In the genomic region with DNA sequence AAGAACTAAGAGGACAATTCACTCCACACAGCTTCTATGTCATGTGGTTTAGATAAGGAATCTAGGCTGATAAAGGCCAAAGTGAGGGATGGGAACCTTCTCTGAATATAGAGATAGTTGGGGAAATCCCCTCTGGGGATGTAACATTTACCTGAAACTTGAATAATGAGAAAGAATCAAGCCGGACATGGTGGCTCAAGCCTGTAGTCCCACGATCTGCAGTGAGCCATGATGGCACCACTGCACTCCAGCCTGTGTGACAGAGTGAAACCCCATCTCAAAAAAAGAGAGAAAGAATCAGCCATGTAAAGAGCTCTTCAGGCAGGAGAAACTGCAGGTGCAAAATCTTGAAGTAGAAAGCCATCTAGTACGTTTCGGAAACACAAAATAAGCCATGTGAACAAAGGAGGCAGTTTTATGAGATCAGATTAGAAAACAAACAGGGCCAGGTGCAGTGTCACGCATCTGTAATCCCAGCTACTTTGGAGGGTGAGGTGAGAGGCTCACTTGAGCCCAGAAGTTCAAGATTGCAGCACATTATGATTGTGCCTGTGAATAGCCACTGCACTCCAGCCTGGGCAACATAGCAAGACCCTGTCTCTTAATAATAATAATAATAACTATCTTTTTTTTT, we compare ENCODE assay signal across 10 cellular contexts. TPM values are rescaled to one million over a fixed set of nuclear protein-coding genes. Genes with fewer than 3 reads are reported as not detected.
A peak's percentile ranks its signal among the peaks of the same experiment; 100 is the strongest.
DNase-seq lines count a peak whose midpoint lies in the region; ATAC-seq and TF ChIP-seq lines count a peak whose summit lies in the region.
"Had no signal": no experiment of that assay in that cellular context is flagged by ENCODE, and none has a peak within 500 bp of the region (broad histone marks: within the 10 kb centered on the region; RNA-seq: fewer than 3 reads in every experiment).

No MANE protein-coding gene starts in this region.

- H3K36me3 Mint-ChIP-seq in nephron progenitor cell (ENCODE audit: low read depth): no peaks in the 10 kb centered on the region
- H3K36me3 Mint-ChIP-seq: activated naive CD8-positive, alpha-beta T cell treated with anti-CD3 and anti-CD28 coated beads, Interleukin-2, amount 10 ng/mL, durations not matched to agents 7 days and 5 days had no signal

- in situ Hi-C loops in GM13976 (cut with MboI; ENCODE audit: low sequenced_read_pairs, unreplicated experiment): no loop called here

- no peak for TF ChIP-seq CTCF in GM13976 (IDR thresholded peaks at IDR 0.05; ENCODE audit: borderline replicate concordance, control extremely low read depth, extremely low read depth, insufficient read depth, missing control alignments)
- no peak for TF ChIP-seq CTCF in nephron progenitor cell (IDR thresholded peaks at IDR 0.05)
- TF ChIP-seq CTCF in gastroesophageal sphincter (IDR thresholded peaks at IDR 0.05): no peak

- H3K27me3 Mint-ChIP-seq in nephron progenitor cell (ENCODE audit: low read depth, poor library complexity): peaks cover 24% of the 10 kb centered on the region

- WGBS in gastroesophageal sphincter (ENCODE audit: low coverage in 1 of 2), 2 donors: 75 to 85% methylated on average over 3 to 5 of the region's 5 CpGs

- peak; percentile 62 for ATAC-seq in GM21367 (IDR thresholded peaks at IDR 0.05; ENCODE audit: unreplicated experiment)
- ATAC-seq in HG03135 (IDR thresholded peaks at IDR 0.05; ENCODE audit: unreplicated experiment): peak; percentile 68
- no peak for ATAC-seq in gastroesophageal sphincter

- no peak for TF ChIP-seq EP300 in gastroesophageal sphincter (IDR thresholded peaks at IDR 0.05)

- H3K36me3 ChIP-seq in gastroesophageal sphincter: no peaks in the 10 kb centered on the region

- no peak overlapping the region for H3K4me3 Mint-ChIP-seq in nephron progenitor cell
- H3K4me3 Mint-ChIP-seq: activated naive CD8-positive, alpha-beta T cell treated with anti-CD3 and anti-CD28 coated beads, Interleukin-2, amount 10 ng/mL, durations not matched to agents 7 days and 5 days had no signal

- peaks cover 3% of the 10 kb centered on the region for H3K9me3 Mint-ChIP-seq in nephron progenitor cell
- H3K9me3 Mint-ChIP-seq: activated naive CD8-positive, alpha-beta T cell treated with anti-CD3 and anti-CD28 coated beads, Interleukin-2, amount 10 ng/mL, durations not matched to agents 7 days and 5 days had no signal

- H3K9me3 ChIP-seq in gastroesophageal sphincter: no peaks in the 10 kb centered on the region

- no peak overlapping the region for H3K27ac ChIP-seq in gastroesophageal sphincter

- no peak overlapping the region for H3K4me3 ChIP-seq in gastroesophageal sphincter

- H3K4me1 ChIP-seq in gastroesophageal sphincter: peaks cover 0 to 10% (median 0%) of the 10 kb centered on the region in 3 donors

- H3K4me1 Mint-ChIP-seq in nephron progenitor cell: peaks cover 14% of the 10 kb centered on the region

- DNase-seq in GM13976 (ENCODE audit: low spot score): peak; percentile 68
- peak; percentile 95 for DNase-seq in NCI-H510A treated with DMSO at 0.1 percent for 48 hours (lab: John Stamatoyannopoulos, UW)
- no peak for DNase-seq in nephron progenitor cell
- no peak for DNase-seq in OCI-M1 (lab: John Stamatoyannopoulos, UW)
- DNase-seq in NCI-H774 (lab: John Stamatoyannopoulos, UW): no peak
- DNase-seq: activated naive CD8-positive, alpha-beta T cell treated with anti-CD3 and anti-CD28 coated beads, Interleukin-2, amount 10 ng/mL, durations not matched to agents 7 days and 5 days; DND-41 had no signal

- no peaks in the 10 kb centered on the region for H3K27me3 ChIP-seq in gastroesophageal sphincter

- TF ChIP-seq POLR2A in gastroesophageal sphincter (IDR thresholded peaks at IDR 0.05): no peak

- H3K27ac Mint-ChIP-seq in nephron progenitor cell: no peak overlapping the region
- H3K27ac Mint-ChIP-seq: activated naive CD8-positive, alpha-beta T cell treated with anti-CD3 and anti-CD28 coated beads, Interleukin-2, amount 10 ng/mL, durations not matched to agents 7 days and 5 days had no signal

RNA-seq across cellular contexts. Expression of a gene that starts 4.5 kb away (rescaled TPM):
- 10 to 100 TPM; 17.9 to 37.6 (median 20.6) TPM for total RNA-seq in gastroesophageal sphincter

Comparison
In these comparisons a context has a peak if more than half of its experiments do, and no peak if none do; other contexts are left out.
1. DNase-seq: peak in GM13976 (single experiment) and NCI-H510A treated with DMSO at 0.1 percent for 48 hours (single experiment); none in nephron progenitor cell (single experiment), OCI-M1 (single experiment) and NCI-H774 (single experiment).